Comparison of ENCODE assay signal across 15 cellular contexts in genomic region chr10:116113721-116114501, GRCh38.
DNase-seq lines count a peak whose midpoint lies in the region; ATAC-seq and TF ChIP-seq lines count a peak whose summit lies in the region.
"Had no signal": no experiment of that assay in that cellular context is flagged by ENCODE, and none has a peak within 500 bp of the region (broad histone marks: within the 10 kb centered on the region; RNA-seq: fewer than 3 reads in every experiment).

No MANE protein-coding gene starts in this region.

- TF ChIP-seq POLR2A in breast epithelium (IDR thresholded peaks at IDR 0.05): no peak

- peaks cover 13% of the 10 kb centered on the region for H3K27me3 Mint-ChIP-seq in MCF 10A (ENCODE audit: insufficient read depth, unreplicated experiment)
- H3K27me3 Mint-ChIP-seq in GM23338 (ENCODE audit: insufficient read depth, low read depth, poor library complexity): peaks cover 1% of the 10 kb centered on the region
- H3K27me3 Mint-ChIP-seq: naive B cell had no signal

- TF ChIP-seq CTCF in MCF 10A (IDR thresholded peaks at IDR 0.05; ENCODE audit: unreplicated experiment) (no peak), breast epithelium (IDR thresholded peaks at IDR 0.05) (no peak), GM23338 (conservative IDR thresholded peaks at IDR 0.05; ENCODE audit: low read depth in 2 of 2) (no peak)

- H3K79me2 ChIP-seq in GM23338 (replicated peaks; ENCODE audit: insufficient read depth): no peaks in the 10 kb centered on the region

- H3K27ac ChIP-seq in breast epithelium: no peak overlapping the region
- H3K27ac ChIP-seq in GM23338 (ENCODE audit: low read depth): no peak overlapping the region
- H3K27ac ChIP-seq: 22Rv1, right lobe of liver had no signal

- H3K4me3 ChIP-seq in breast epithelium: no peak overlapping the region
- no peak overlapping the region for H3K4me3 ChIP-seq in GM23338
- H3K4me3 ChIP-seq: right lobe of liver had no signal

- H3K36me3 ChIP-seq in breast epithelium: no peaks in the 10 kb centered on the region
- H3K36me3 ChIP-seq in GM23338 (ENCODE audit: insufficient read depth): no peaks in the 10 kb centered on the region
- H3K36me3 ChIP-seq: right lobe of liver had no signal

- H3K9me3 ChIP-seq in breast epithelium: no peaks in the 10 kb centered on the region
- H3K9me3 ChIP-seq: right lobe of liver had no signal

- ATAC-seq in left lobe of liver (no peak), GM23338 (no peak), HG03457 (IDR thresholded peaks at IDR 0.05; ENCODE audit: unreplicated experiment) (no peak), HG02623 (IDR thresholded peaks at IDR 0.05; ENCODE audit: unreplicated experiment) (no peak)
- ATAC-seq: left cardiac atrium, right lobe of liver had no signal

- intact Hi-C loops in MCF 10A (cut with micrococcal nuclease): no loop called here
- intact Hi-C loops in breast epithelium (cut with DNase I; ENCODE audit: low total_unique reads): no loop called here

- no peaks in the 10 kb centered on the region for H3F3A ChIP-seq in GM23338 (replicated peaks; ENCODE audit: low read depth)

- no peak overlapping the region for H3K4me3 Mint-ChIP-seq in MCF 10A (ENCODE audit: unreplicated experiment)
- H3K4me3 Mint-ChIP-seq in GM23338: no peak overlapping the region

- DNase-seq in MCF 10A (ENCODE audit: unreplicated experiment): peak; percentile 42
- no peak for DNase-seq in breast epithelium (ENCODE audit: low spot score in 2 of 2)
- peak; percentile 59 for DNase-seq in amniotic stem cell (lab: John Stamatoyannopoulos, UW)
- peak; percentile 32 for DNase-seq in left lobe of liver (ENCODE audit: low spot score)
- DNase-seq in GM23338 (ENCODE audit: low spot score): no peak
- no peak for DNase-seq in kidney glomerular epithelial cell (lab: John Stamatoyannopoulos, UW)
- DNase-seq: activated T-cell treated with anti-CD3 and anti-CD28 coated beads, Interleukin-2, amount 50 U/mL, for 1 hour; effector CD4-positive, alpha-beta T cell; Karpas-422; left cardiac atrium; naive B cell; right lobe of liver had no signal

- no peaks in the 10 kb centered on the region for H4K20me1 ChIP-seq in GM23338 (replicated peaks; ENCODE audit: insufficient read depth)

- no TSS peak for BruUV-seq in MCF 10A (replicated peaks; lab: Mats Ljungman, UMichigan)

- H3K9me3 Mint-ChIP-seq in MCF 10A (ENCODE audit: unreplicated experiment) (peaks cover 7% of the 10 kb centered on the region), GM23338 (peaks cover 4% of the 10 kb centered on the region; the same call in 2 of the 3 replicates)

- CTCF ChIA-PET in MCF 10A (lab: Yijun Ruan, JAX): interaction anchor here (0.6 to 0.7 kb wide), 3 partner anchors 51 to 273 kb away, joined by 3 read pairs; no protein-coding TSS in a partner anchor

- H3K4me2 ChIP-seq in GM23338: no peak overlapping the region

- peaks cover 5% of the 10 kb centered on the region for H3K36me3 Mint-ChIP-seq in MCF 10A (ENCODE audit: insufficient read depth, unreplicated experiment)
- no peaks in the 10 kb centered on the region; the same call in 2 of the 3 replicates for H3K36me3 Mint-ChIP-seq in GM23338 (ENCODE audit: low read depth)
- H3K36me3 Mint-ChIP-seq: naive B cell had no signal

- no peaks in the 10 kb centered on the region for H3K27me3 ChIP-seq in breast epithelium
- no peaks in the 10 kb centered on the region for H3K27me3 ChIP-seq in GM23338 (ENCODE audit: insufficient read depth)
- H3K27me3 ChIP-seq: right lobe of liver had no signal

- no peak overlapping the region for H3K27ac Mint-ChIP-seq in MCF 10A (ENCODE audit: low read depth, unreplicated experiment)
- no peak overlapping the region for H3K27ac Mint-ChIP-seq in GM23338
- H3K27ac Mint-ChIP-seq: naive B cell had no signal

- H2AFZ ChIP-seq in GM23338: no peak overlapping the region

- POLR2A ChIA-PET in MCF 10A (lab: Yijun Ruan, JAX): no interaction called here

- H3K4me1 Mint-ChIP-seq in MCF 10A (ENCODE audit: insufficient read depth, unreplicated experiment) (no peaks in the 10 kb centered on the region), GM23338 (peaks cover 16% of the 10 kb centered on the region)
- H3K4me1 Mint-ChIP-seq: naive B cell had no signal

- 0 out of 2 replicates have a peak, but pooled peaks cover 7% of the 10 kb centered on the region for H3K9me2 ChIP-seq in GM23338 (ENCODE audit: insufficient read depth)

- H3K4me1 ChIP-seq in breast epithelium (no peaks in the 10 kb centered on the region), GM23338 (ENCODE audit: insufficient read depth) (no peaks in the 10 kb centered on the region)
- H3K4me1 ChIP-seq: right lobe of liver had no signal

TF ChIP-seq in GM23338, 12 proteins besides CTCF, POLR2A, EP300 and RAD21 (continues in another document):
- TF ChIP-seq NANOG (IDR thresholded peaks at IDR 0.05; ENCODE audit: borderline replicate concordance) (no peak), EZH2phosphoT487 (IDR thresholded peaks at IDR 0.05; ENCODE audit: unreplicated experiment) (no peak), JUNB (IDR thresholded peaks at IDR 0.05; ENCODE audit: unreplicated experiment) (no peak), REST (IDR thresholded peaks at IDR 0.05; ENCODE audit: unreplicated experiment) (no peak), ETS1 (IDR thresholded peaks at IDR 0.05) (no peak), EZH2 (IDR thresholded peaks at IDR 0.05; ENCODE audit: low read depth, unreplicated experiment) (no peak), CREB1 (CRISPR knock-in tag; IDR thresholded peaks at IDR 0.05; ENCODE audit: low read depth) (no peak)

Comparison
In these comparisons a context has a peak if more than half of its experiments do, and no peak if none do; other contexts are left out.
1. DNase-seq: peak in MCF 10A (single experiment), amniotic stem cell (single experiment) and left lobe of liver (single experiment); none in breast epithelium (0 of 2), GM23338 (single experiment) and kidney glomerular epithelial cell (single experiment).